ENCODE assay signal across 1 cellular context in the genomic region with DNA sequence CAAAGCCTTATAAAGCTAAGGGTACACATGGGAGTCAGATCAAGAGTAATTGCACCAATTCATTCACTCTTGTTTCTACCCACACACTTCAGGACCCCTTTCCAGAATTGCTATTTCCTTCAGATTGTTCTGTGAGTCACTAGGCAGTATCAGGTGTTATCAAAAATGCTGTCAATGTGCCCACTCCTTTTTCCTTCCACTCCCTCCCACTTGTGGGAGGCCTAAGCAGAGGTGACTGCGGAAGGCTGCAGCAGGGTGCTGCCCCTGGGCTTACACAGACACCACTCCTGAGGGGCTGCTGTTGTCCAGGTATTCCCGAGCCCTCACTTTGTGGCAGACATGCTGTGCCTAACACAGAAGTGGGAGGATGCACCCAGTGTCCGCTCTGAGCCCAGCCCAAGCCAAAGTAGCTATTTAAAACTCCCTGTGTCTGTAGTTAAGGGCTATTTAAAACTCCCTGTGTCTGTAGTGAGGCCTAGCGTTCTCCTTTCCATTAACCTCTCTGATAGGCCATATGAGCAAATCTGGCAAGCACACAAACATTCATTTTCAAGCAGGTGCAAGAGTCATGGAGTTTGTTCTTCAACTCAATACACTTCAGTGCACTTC.
TF ChIP-seq lines count a peak whose summit lies in the region.

No MANE protein-coding gene starts in this region.

TF ChIP-seq in HCT116, 20 proteins besides CTCF, POLR2A, EP300 and RAD21 (continued from another document):
- 0 out of 2 replicates have a peak, but pooled peaks have one; percentile 10 for TF ChIP-seq FOSL1 (IDR thresholded peaks at IDR 0.05; ENCODE audit: low read depth)
- TF ChIP-seq SP1 (IDR thresholded peaks at IDR 0.05; ENCODE audit: low read depth), result peak; percentile 40; the same call in 1 of the 2 replicates
- TF ChIP-seq EGR1 (IDR thresholded peaks at IDR 0.05; ENCODE audit: low read depth), result peak; percentile 40; the same call in 1 of the 2 replicates
